42 cellular contexts compared by ENCODE assay signal in the genomic region with DNA sequence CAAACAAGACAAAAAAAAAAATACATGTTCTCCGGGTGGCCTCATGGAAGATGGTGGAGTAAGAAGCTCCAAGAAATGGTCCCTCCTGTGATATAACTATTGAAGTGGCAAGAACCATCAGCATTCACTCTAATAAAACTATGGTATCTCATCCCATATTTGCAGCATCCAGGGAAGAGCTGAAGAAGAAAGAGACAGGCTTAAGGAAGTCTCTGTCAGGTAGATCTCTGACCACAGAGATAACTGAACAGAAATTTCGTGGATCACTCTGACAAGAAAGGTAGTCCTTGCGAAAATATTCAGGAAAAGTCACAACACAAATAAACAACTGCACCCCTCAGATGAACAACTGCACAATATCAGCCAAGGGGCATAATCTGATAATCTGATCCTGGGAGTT. TPM values are rescaled to one million over a fixed set of nuclear protein-coding genes. Genes with fewer than 3 reads are reported as not detected.
"Had no signal": no experiment of that assay in that cellular context is flagged by ENCODE, and none has a peak within 500 bp of the region (broad histone marks: within the 10 kb centered on the region; RNA-seq: fewer than 3 reads in every experiment).

No MANE protein-coding gene starts in this region.

- H3K27me3 ChIP-seq: adrenal gland, ascending aorta, body of pancreas, breast epithelium, cardiac muscle cell had no signal

- H3K4me3 ChIP-seq: adrenal gland, ascending aorta, body of pancreas, breast epithelium, cardiac muscle cell had no signal

- H3K4me1 Mint-ChIP-seq: activated T-helper 17 cell treated with anti-CD3 and anti-CD28 coated beads, Interleukin-2, amount 50 U/mL, for 72 hours; brain had no signal

- H3K27ac ChIP-seq: adrenal gland, ascending aorta, body of pancreas, brain microvascular endothelial cell, breast epithelium, cardiac muscle cell had no signal

- FAIRE-seq: astrocyte, bronchial epithelial cell, colon had no signal

- H3K9me3 Mint-ChIP-seq: activated naive CD8-positive, alpha-beta T cell treated with anti-CD3 and anti-CD28 coated beads, Interleukin-2, amount 50 U/mL, for 24 hours; activated T-cell treated with anti-CD3 and anti-CD28 coated beads, Interleukin-2, amount 50 U/mL, for 24 hours; activated T-helper 2 cell treated with anti-CD3 and anti-CD28 coated beads, Interferon-gamma antibody, Interleukin-2, Interleukin-4, amounts not matched to agents 10 μg/mL and 5 μg/mL and 100 μg/mL, durations not matched to agents 14 hours and 24 hours and 36 hours had no signal

- H3K27me3 Mint-ChIP-seq: activated naive CD4-positive, alpha-beta T cell treated with anti-CD3 and anti-CD28 coated beads, Interleukin-2, amount 50 U/mL, for 24 hours; activated naive CD8-positive, alpha-beta T cell; activated naive CD8-positive, alpha-beta T cell treated with anti-CD3 and anti-CD28 coated beads for 36 hours; activated naive CD8-positive, alpha-beta T cell treated with anti-CD3 and anti-CD28 coated beads, Interleukin-2, amount 50 U/mL, for 24 hours; activated T-cell treated with anti-CD3 and anti-CD28 coated beads, Interleukin-2, amount 50 U/mL, for 24 hours; activated T-helper 17 cell treated with anti-CD3 and anti-CD28 coated beads, Interleukin-2, amount 50 U/mL, for 72 hours had no signal

- H3K36me3 Mint-ChIP-seq: activated naive CD4-positive, alpha-beta T cell treated with anti-CD3 and anti-CD28 coated beads, Interleukin-2, amount 10 ng/mL, durations not matched to agents 7 days and 5 days; activated naive CD4-positive, alpha-beta T cell treated with anti-CD3 and anti-CD28 coated beads, Interleukin-2, amount 50 U/mL, for 24 hours; activated naive CD4-positive, alpha-beta T cell treated with anti-CD3 and anti-CD28 coated beads, Interleukin-2, amount 50 U/mL, for 72 hours; activated naive CD8-positive, alpha-beta T cell treated with anti-CD3 and anti-CD28 coated beads for 36 hours; brain had no signal

- DNase-seq: activated effector memory CD4-positive, alpha-beta T cell treated with anti-CD3 and anti-CD28 coated beads, Interleukin-2, amount 50 U/mL, for 16 hours; activated effector memory CD4-positive, alpha-beta T cell treated with Interleukin-2 at 50 U/mL for 16 hours; activated gamma-delta T cell; activated gamma-delta T cell treated with Interleukin-2 at 50 U/mL for 16 hours; activated naive CD4-positive, alpha-beta T cell; activated naive CD4-positive, alpha-beta T cell treated with anti-CD3 and anti-CD28 coated beads for 36 hours; activated naive CD4-positive, alpha-beta T cell treated with anti-CD3 and anti-CD28 coated beads, Interleukin-2, amount 10 ng/mL, durations not matched to agents 7 days and 5 days; activated naive CD4-positive, alpha-beta T cell treated with anti-CD3 and anti-CD28 coated beads, Interleukin-2, amount 50 U/mL, for 16 hours; activated naive CD4-positive, alpha-beta T cell treated with Interleukin-2 at 50 U/mL for 16 hours; activated naive CD8-positive, alpha-beta T cell treated with anti-CD3 and anti-CD28 coated beads for 36 hours; activated naive CD8-positive, alpha-beta T cell treated with anti-CD3 and anti-CD28 coated beads, Interleukin-2, amount 10 ng/mL, durations not matched to agents 7 days and 5 days; activated naive CD8-positive, alpha-beta T cell treated with anti-CD3 and anti-CD28 coated beads, Interleukin-2, amount 50 U/mL, for 24 hours; activated T-cell treated with anti-CD3 and anti-CD28 coated beads, Interleukin-2, amount 50 U/mL, for 24 hours; activated T-cell treated with anti-CD3 and anti-CD28 coated beads, Interleukin-2, amount 50 U/mL, for 4 hours; activated T-cell treated with anti-CD3 and anti-CD28 coated beads, Interleukin-2, amount 50 U/mL, for 48 hours; activated T-cell treated with anti-CD3 and anti-CD28 coated beads, Interleukin-2, amount 50 U/mL, for 72 hours; adrenal gland; amniotic stem cell; amygdala; anterior cingulate cortex; aorta; body of pancreas; brain microvascular endothelial cell; caudate nucleus; central memory CD4-positive, alpha-beta T cell; cerebellar nuclear complex had no signal

- H3K4me3 Mint-ChIP-seq: activated naive CD4-positive, alpha-beta T cell treated with anti-CD3 and anti-CD28 coated beads for 36 hours; activated naive CD4-positive, alpha-beta T cell treated with anti-CD3 and anti-CD28 coated beads, Interleukin-2, amount 10 ng/mL, durations not matched to agents 7 days and 5 days; activated naive CD4-positive, alpha-beta T cell treated with anti-CD3 and anti-CD28 coated beads, Interleukin-2, amount 50 U/mL, for 24 hours; activated naive CD8-positive, alpha-beta T cell; activated naive CD8-positive, alpha-beta T cell treated with anti-CD3 and anti-CD28 coated beads for 36 hours; activated naive CD8-positive, alpha-beta T cell treated with anti-CD3 and anti-CD28 coated beads, Interleukin-2, amount 10 ng/mL, durations not matched to agents 7 days and 5 days; activated naive CD8-positive, alpha-beta T cell treated with anti-CD3 and anti-CD28 coated beads, Interleukin-2, amount 50 U/mL, for 24 hours; activated T-cell treated with anti-CD3 and anti-CD28 coated beads, Interleukin-2, amount 50 U/mL, for 24 hours; activated T-cell treated with anti-CD3 and anti-CD28 coated beads, Interleukin-2, amount 50 U/mL, for 4 hours; activated T-cell treated with anti-CD3 and anti-CD28 coated beads, Interleukin-2, amount 50 U/mL, for 72 hours; activated T-helper 1 cell treated with anti-CD3 and anti-CD28 coated beads, Interleukin-12 subunit alpha, Interleukin-12 subunit beta, Interleukin-2, Interleukin-4 antibody, amounts not matched to agents 30 ng/mL and 10 ng/mL and 1 ng/mL, durations not matched to agents 14 hours and 24 hours and 36 hours; activated T-helper 17 cell treated with anti-CD3 and anti-CD28 coated beads, Interleukin-2, amount 50 U/mL, for 72 hours; brain had no signal

- ATAC-seq: activated naive CD4-positive, alpha-beta T cell treated with anti-CD3 and anti-CD28 coated beads, Interleukin-2, amount 50 U/mL, for 72 hours; activated naive CD8-positive, alpha-beta T cell treated with anti-CD3 and anti-CD28 coated beads, Interleukin-2, amount 50 U/mL, for 24 hours; activated T-cell treated with anti-CD3 and anti-CD28 coated beads, Interleukin-2, amount 50 U/mL, for 4 hours; activated T-cell treated with anti-CD3 and anti-CD28 coated beads, Interleukin-2, amount 50 U/mL, for 72 hours; activated T-helper 17 cell treated with anti-CD3 and anti-CD28 coated beads, Interleukin-2, amount 50 U/mL, for 72 hours; body of pancreas had no signal

- H3K4me1 ChIP-seq: adrenal gland, ascending aorta, body of pancreas, breast epithelium had no signal

- H3K9me3 ChIP-seq: adrenal gland, ascending aorta, body of pancreas had no signal

- H3K27ac Mint-ChIP-seq: activated naive CD4-positive, alpha-beta T cell treated with anti-CD3 and anti-CD28 coated beads for 36 hours; activated naive CD4-positive, alpha-beta T cell treated with anti-CD3 and anti-CD28 coated beads, Interleukin-2, amount 10 ng/mL, durations not matched to agents 7 days and 5 days; activated naive CD4-positive, alpha-beta T cell treated with anti-CD3 and anti-CD28 coated beads, Interleukin-2, amount 50 U/mL, for 24 hours; activated naive CD4-positive, alpha-beta T cell treated with anti-CD3 and anti-CD28 coated beads, Interleukin-2, amount 50 U/mL, for 72 hours; activated naive CD8-positive, alpha-beta T cell; activated naive CD8-positive, alpha-beta T cell treated with anti-CD3 and anti-CD28 coated beads for 36 hours; activated naive CD8-positive, alpha-beta T cell treated with anti-CD3 and anti-CD28 coated beads, Interleukin-2, amount 10 ng/mL, durations not matched to agents 7 days and 5 days; activated naive CD8-positive, alpha-beta T cell treated with anti-CD3 and anti-CD28 coated beads, Interleukin-2, amount 50 U/mL, for 24 hours; activated T-cell treated with anti-CD3 and anti-CD28 coated beads, Interleukin-2, amount 50 U/mL, for 24 hours; activated T-cell treated with anti-CD3 and anti-CD28 coated beads, Interleukin-2, amount 50 U/mL, for 72 hours; activated T-helper 1 cell treated with anti-CD3 and anti-CD28 coated beads, Interleukin-12 subunit alpha, Interleukin-12 subunit beta, Interleukin-2, Interleukin-4 antibody, amounts not matched to agents 30 ng/mL and 10 ng/mL and 1 ng/mL, durations not matched to agents 14 hours and 24 hours and 36 hours; activated T-helper 17 cell treated with anti-CD3 and anti-CD28 coated beads, Interleukin-2, amount 50 U/mL, for 72 hours; activated T-helper 2 cell treated with anti-CD3 and anti-CD28 coated beads, Interferon-gamma antibody, Interleukin-2, Interleukin-4, amounts not matched to agents 10 μg/mL and 5 μg/mL and 100 μg/mL, durations not matched to agents 14 hours and 24 hours and 36 hours; brain had no signal

- H3K36me3 ChIP-seq: adrenal gland, ascending aorta, brain microvascular endothelial cell, breast epithelium, cardiac muscle cell had no signal

RNA-seq across cellular contexts. Expression of a gene that starts 54.6 kb away (rescaled TPM):
- total RNA-seq: activated naive CD4-positive, alpha-beta T cell treated with anti-CD3 and anti-CD28 coated beads for 36 hours; activated naive CD4-positive, alpha-beta T cell treated with anti-CD3 and anti-CD28 coated beads, Interleukin-2, amount 50 U/mL, for 72 hours; activated naive CD8-positive, alpha-beta T cell treated with anti-CD3 and anti-CD28 coated beads, Interleukin-2, amount 10 ng/mL, durations not matched to agents 7 days and 5 days; activated T-cell treated with anti-CD3 and anti-CD28 coated beads, Interleukin-2, amount 50 U/mL, for 72 hours; activated T-helper 1 cell treated with anti-CD3 and anti-CD28 coated beads, Interleukin-12 subunit alpha, Interleukin-12 subunit beta, Interleukin-2, Interleukin-4 antibody, amounts not matched to agents 30 ng/mL and 10 ng/mL and 1 ng/mL, durations not matched to agents 14 hours and 24 hours and 36 hours; activated T-helper 17 cell treated with anti-CD3 and anti-CD28 coated beads, Interleukin-2, amount 50 U/mL, for 72 hours; activated T-helper 2 cell treated with anti-CD3 and anti-CD28 coated beads, Interferon-gamma antibody, Interleukin-2, Interleukin-4, amounts not matched to agents 10 μg/mL and 5 μg/mL and 100 μg/mL, durations not matched to agents 14 hours and 24 hours and 36 hours; astrocyte; bronchial epithelial cell; cardiac muscle cell; cardiac septum; cerebellum; chondrocyte had no signal
- polyA plus RNA-seq: cardiac muscle cell had no signal
